1 cellular context compared by ENCODE assay signal in the genomic region with DNA sequence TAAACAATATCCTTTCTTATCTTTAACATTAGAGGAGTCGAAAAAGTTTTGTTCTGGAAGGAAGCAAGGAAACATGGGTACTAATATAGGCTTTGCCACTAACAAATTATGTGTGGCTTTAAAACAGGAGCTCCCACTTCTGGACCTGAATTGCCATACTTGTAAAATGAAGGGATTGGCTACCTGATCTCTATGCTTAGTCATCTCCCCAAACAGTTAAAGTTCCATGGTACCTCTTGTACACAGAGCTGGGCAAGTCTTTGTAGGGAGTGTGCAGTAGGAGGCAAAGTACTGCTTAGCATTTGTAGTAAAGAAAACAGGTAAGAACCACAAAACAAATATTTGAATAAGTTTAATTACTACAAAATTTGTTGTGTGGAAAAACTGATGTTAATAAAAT.
TF ChIP-seq lines count a peak whose summit lies in the region.

No MANE protein-coding gene starts in this region.

TF ChIP-seq in GM23338, 12 proteins besides CTCF, POLR2A, EP300 and RAD21 (continued from another document):
- TF ChIP-seq, protein P1, sequence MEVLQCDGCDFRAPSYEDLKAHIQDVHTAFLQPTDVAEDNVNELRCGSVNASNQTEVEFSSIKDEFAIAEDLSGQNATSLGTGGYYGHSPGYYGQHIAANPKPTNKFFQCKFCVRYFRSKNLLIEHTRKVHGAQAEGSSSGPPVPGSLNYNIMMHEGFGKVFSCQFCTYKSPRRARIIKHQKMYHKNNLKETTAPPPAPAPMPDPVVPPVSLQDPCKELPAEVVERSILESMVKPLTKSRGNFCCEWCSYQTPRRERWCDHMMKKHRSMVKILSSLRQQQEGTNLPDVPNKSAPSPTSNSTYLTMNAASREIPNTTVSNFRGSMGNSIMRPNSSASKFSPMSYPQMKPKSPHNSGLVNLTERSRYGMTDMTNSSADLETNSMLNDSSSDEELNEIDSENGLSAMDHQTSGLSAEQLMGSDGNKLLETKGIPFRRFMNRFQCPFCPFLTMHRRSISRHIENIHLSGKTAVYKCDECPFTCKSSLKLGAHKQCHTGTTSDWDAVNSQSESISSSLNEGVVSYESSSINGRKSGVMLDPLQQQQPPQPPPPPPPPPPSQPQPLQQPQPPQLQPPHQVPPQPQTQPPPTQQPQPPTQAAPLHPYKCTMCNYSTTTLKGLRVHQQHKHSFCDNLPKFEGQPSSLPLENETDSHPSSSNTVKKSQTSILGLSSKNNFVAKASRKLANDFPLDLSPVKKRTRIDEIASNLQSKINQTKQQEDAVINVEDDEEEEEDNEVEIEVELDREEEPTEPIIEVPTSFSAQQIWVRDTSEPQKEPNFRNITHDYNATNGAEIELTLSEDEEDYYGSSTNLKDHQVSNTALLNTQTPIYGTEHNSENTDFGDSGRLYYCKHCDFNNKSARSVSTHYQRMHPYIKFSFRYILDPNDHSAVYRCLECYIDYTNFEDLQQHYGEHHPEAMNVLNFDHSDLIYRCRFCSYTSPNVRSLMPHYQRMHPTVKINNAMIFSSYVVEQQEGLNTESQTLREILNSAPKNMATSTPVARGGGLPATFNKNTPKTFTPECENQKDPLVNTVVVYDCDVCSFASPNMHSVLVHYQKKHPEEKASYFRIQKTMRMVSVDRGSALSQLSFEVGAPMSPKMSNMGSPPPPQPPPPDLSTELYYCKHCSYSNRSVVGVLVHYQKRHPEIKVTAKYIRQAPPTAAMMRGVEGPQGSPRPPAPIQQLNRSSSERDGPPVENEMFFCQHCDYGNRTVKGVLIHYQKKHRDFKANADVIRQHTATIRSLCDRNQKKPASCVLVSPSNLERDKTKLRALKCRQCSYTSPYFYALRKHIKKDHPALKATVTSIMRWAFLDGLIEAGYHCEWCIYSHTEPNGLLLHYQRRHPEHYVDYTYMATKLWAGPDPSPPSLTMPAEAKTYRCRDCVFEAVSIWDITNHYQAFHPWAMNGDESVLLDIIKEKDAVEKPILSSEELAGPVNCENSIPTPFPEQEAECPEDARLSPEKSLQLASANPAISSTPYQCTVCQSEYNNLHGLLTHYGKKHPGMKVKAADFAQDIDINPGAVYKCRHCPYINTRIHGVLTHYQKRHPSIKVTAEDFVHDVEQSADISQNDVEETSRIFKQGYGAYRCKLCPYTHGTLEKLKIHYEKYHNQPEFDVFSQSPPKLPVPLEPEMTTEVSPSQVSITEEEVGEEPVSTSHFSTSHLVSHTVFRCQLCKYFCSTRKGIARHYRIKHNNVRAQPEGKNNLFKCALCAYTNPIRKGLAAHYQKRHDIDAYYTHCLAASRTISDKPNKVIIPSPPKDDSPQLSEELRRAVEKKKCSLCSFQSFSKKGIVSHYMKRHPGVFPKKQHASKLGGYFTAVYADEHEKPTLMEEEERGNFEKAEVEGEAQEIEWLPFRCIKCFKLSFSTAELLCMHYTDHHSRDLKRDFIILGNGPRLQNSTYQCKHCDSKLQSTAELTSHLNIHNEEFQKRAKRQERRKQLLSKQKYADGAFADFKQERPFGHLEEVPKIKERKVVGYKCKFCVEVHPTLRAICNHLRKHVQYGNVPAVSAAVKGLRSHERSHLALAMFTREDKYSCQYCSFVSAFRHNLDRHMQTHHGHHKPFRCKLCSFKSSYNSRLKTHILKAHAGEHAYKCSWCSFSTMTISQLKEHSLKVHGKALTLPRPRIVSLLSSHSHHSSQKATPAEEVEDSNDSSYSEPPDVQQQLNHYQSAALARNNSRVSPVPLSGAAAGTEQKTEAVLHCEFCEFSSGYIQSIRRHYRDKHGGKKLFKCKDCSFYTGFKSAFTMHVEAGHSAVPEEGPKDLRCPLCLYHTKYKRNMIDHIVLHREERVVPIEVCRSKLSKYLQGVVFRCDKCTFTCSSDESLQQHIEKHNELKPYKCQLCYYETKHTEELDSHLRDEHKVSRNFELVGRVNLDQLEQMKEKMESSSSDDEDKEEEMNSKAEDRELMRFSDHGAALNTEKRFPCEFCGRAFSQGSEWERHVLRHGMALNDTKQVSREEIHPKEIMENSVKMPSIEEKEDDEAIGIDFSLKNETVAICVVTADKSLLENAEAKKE (CRISPR knock-in tag; IDR thresholded peaks at IDR 0.05), result no peak
- TF ChIP-seq CREB1 (CRISPR knock-in tag; IDR thresholded peaks at IDR 0.05; ENCODE audit: low read depth), result no peak
- TF ChIP-seq ZNF114 (CRISPR knock-in tag; IDR thresholded peaks at IDR 0.05), result no peak
- no peak for TF ChIP-seq EZH2phosphoT487 (IDR thresholded peaks at IDR 0.05; ENCODE audit: unreplicated experiment)
- no peak for TF ChIP-seq JUNB (IDR thresholded peaks at IDR 0.05; ENCODE audit: unreplicated experiment)
- TF ChIP-seq ETS1 (IDR thresholded peaks at IDR 0.05), result no peak
- no peak for TF ChIP-seq EZH2 (IDR thresholded peaks at IDR 0.05; ENCODE audit: low read depth, unreplicated experiment)
- TF ChIP-seq POLR2AphosphoS5 (IDR thresholded peaks at IDR 0.05; ENCODE audit: low read depth), result no peak
- no peak for TF ChIP-seq REST (IDR thresholded peaks at IDR 0.05; ENCODE audit: unreplicated experiment)
- no peak for TF ChIP-seq STAT1 (IDR thresholded peaks at IDR 0.05; ENCODE audit: unreplicated experiment)
